8 cellular contexts compared by ENCODE assay signal in the genomic region with DNA sequence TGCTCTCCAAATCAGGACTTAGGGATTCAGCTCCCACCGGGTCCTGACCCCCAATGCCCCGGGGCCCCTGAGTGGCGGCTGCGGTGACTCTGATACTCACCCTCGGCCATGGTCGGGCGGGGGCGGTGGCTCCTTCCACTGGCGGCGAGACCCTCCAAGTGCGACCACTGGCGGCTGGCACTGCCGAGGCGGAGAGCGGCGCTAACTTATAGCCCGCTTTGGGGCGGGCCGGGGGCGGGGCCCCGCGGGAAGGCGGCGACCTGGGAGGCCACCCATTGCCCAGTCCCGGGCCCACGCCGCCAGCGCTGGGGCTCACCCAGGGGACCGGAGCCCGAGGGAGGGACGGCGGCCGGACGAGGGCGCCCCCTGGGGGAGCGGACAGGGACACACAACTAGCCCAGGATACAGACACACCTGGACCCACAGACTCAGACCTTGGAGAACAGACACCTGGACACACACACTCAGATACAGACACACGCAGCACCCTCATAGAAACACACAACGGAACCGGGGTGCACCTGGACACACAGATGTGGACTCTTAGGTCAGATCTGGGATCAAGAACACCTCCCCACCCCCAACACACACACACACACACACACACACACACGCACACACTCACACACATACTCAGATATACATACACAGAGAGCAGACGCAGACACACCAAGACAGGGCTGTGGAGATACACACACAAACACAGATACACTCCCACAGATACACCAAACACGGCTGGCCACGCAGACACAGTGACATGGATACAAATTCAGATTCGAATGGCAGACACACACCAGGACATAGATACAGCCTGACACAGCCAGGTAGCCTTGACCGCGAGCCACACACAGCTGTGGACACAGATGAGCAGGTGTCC. TPM values are rescaled to one million over a fixed set of nuclear protein-coding genes. Genes with fewer than 3 reads are reported as not detected.
A peak's percentile ranks its signal among the peaks of the same experiment; 100 is the strongest.
DNase-seq lines count a peak whose midpoint lies in the region; ATAC-seq, FAIRE-seq and TF ChIP-seq lines count a peak whose summit lies in the region.

Gene TGM2 (minus strand): TSS at position 182 of the 877 bp plus-strand sequence. CDS start 72 bp downstream, at position 110.

- peaks cover 3 to 9% (median 6%) of the 10 kb centered on the region in 4 donors for H3K4me1 Mint-ChIP-seq in CD4-positive, alpha-beta memory T cell
- peaks cover 12% of the 10 kb centered on the region for H3K4me1 Mint-ChIP-seq in T-helper 2 cell treated with Interferon-gamma antibody and Interleukin-4, amounts not matched to agents 5 μg/mL and 100 μg/mL, for 36 hours (ENCODE audit: low read depth)

- H3K36me3 ChIP-seq in CD4-positive, alpha-beta memory T cell (ENCODE audit: insufficient read depth, low read length): no peaks in the 10 kb centered on the region
- H3K36me3 ChIP-seq in bronchial epithelial cell (ENCODE audit: control insufficient read depth, insufficient read depth, low read length): no peaks in the 10 kb centered on the region

- peak in 4 of 5 donors; percentile 16 to 30 (median 24) for DNase-seq in CD4-positive, alpha-beta memory T cell
- DNase-seq in LNCaP clone FGC (ENCODE audit: low read depth) (peak; percentile 7), bronchial epithelial cell (ENCODE audit: low read depth) (peak; percentile 47), iris pigment epithelial cell (ENCODE audit: low read depth) (peak; percentile 74), NCI-H1048 (lab: John Stamatoyannopoulos, UW) (no peak)
- peak; percentile 53 for DNase-seq in T-helper 2 cell treated with Interferon-gamma antibody and Interleukin-4, amounts not matched to agents 5 μg/mL and 100 μg/mL, for 36 hours (ENCODE audit: low spot score)
- DNase-seq in stimulated activated CD4-positive, alpha-beta T cell treated with anti-CD3 and anti-CD28 coated beads, Interleukin-12 subunit alpha, Interleukin-12 subunit beta, amount 100 ng/mL, for 48 hours (ENCODE audit: low read depth in 2 of 3, low spot score in 1 of 3): peak in 2 of 3 donors; percentile 19 to 40

- no peaks in the 10 kb centered on the region for H3K9me3 ChIP-seq in CD4-positive, alpha-beta memory T cell (ENCODE audit: control insufficient read depth in 1 of 2, low read length in 2 of 2)

- H3K27ac Mint-ChIP-seq in CD4-positive, alpha-beta memory T cell: peak within 1 kb of the TSS in 2 of 7 donors; percentile 48 to 81
- no peak within 1 kb of the TSS for H3K27ac Mint-ChIP-seq in T-helper 2 cell treated with Interferon-gamma antibody and Interleukin-4, amounts not matched to agents 5 μg/mL and 100 μg/mL, for 36 hours

- ATAC-seq in GM21367 (IDR thresholded peaks at IDR 0.05; ENCODE audit: unreplicated experiment): peak; percentile 74

- H3K36me3 Mint-ChIP-seq in CD4-positive, alpha-beta memory T cell: no peaks in the 10 kb centered on the region
- no peaks in the 10 kb centered on the region for H3K36me3 Mint-ChIP-seq in T-helper 2 cell treated with Interferon-gamma antibody and Interleukin-4, amounts not matched to agents 5 μg/mL and 100 μg/mL, for 36 hours (ENCODE audit: low read depth)

- intact Hi-C loops in CD4-positive, alpha-beta memory T cell (cut with micrococcal nuclease): loop anchor here (1.0 kb wide), 1 partner anchor 108 kb away; no protein-coding TSS in a partner anchor

- no peaks in the 10 kb centered on the region for H3K4me1 ChIP-seq in CD4-positive, alpha-beta memory T cell (ENCODE audit: insufficient read depth, low read length)

- peak; percentile 43 for FAIRE-seq in bronchial epithelial cell (lab: Jason Lieb, UNC)

- no peak within 1 kb of the TSS for H3K4me3 ChIP-seq in CD4-positive, alpha-beta memory T cell (ENCODE audit: low read length in 2 of 2)
- no peak within 1 kb of the TSS for H3K4me3 ChIP-seq in LNCaP clone FGC (ENCODE audit: low read depth, low read length)
- peak within 1 kb of the TSS; percentile 24 for H3K4me3 ChIP-seq in bronchial epithelial cell (ENCODE audit: low read depth, low read length)

- POLR2A ChIA-PET in CD4-positive, alpha-beta memory T cell (lab: Charles Lee; ENCODE audit: partially characterized antibody): no interaction called here

- no peaks in the 10 kb centered on the region for H3K9me3 Mint-ChIP-seq in CD4-positive, alpha-beta memory T cell
- H3K9me3 Mint-ChIP-seq in T-helper 2 cell treated with Interferon-gamma antibody and Interleukin-4, amounts not matched to agents 5 μg/mL and 100 μg/mL, for 36 hours: no peaks in the 10 kb centered on the region

- H3K4me3 Mint-ChIP-seq in CD4-positive, alpha-beta memory T cell: peak within 1 kb of the TSS in 3 of 8 donors; percentile 34 to 46 (median 40)
- H3K4me3 Mint-ChIP-seq in T-helper 2 cell treated with Interferon-gamma antibody and Interleukin-4, amounts not matched to agents 5 μg/mL and 100 μg/mL, for 36 hours: peak within 1 kb of the TSS; percentile 10

- CTCF ChIA-PET in CD4-positive, alpha-beta memory T cell (lab: Charles Lee; ENCODE audit: partially characterized antibody): interaction anchor here (0.6 to 1.3 kb wide), 2 partner anchors 92 to 108 kb away, joined by 3 to 5 read pairs; no protein-coding TSS in a partner anchor

- TF ChIP-seq CTCF in LNCaP clone FGC (IDR thresholded peaks at IDR 0.05; ENCODE audit: control insufficient read depth, extremely low read depth, insufficient read depth): peak; percentile 75
- TF ChIP-seq CTCF in bronchial epithelial cell (IDR thresholded peaks at IDR 0.05; ENCODE audit: insufficient read depth, low read length, severe bottlenecking): peak; percentile 87

- no peak within 1 kb of the TSS for H3K27ac ChIP-seq in CD4-positive, alpha-beta memory T cell (ENCODE audit: low read depth, low read length)

- no peaks in the 10 kb centered on the region for H3K27me3 ChIP-seq in CD4-positive, alpha-beta memory T cell (ENCODE audit: insufficient read depth, low read length)
- H3K27me3 ChIP-seq in bronchial epithelial cell (ENCODE audit: control insufficient read depth, insufficient read depth, low read length): no peaks in the 10 kb centered on the region

- peaks cover 5 to 13% of the 10 kb centered on the region in 2 donors for H3K27me3 Mint-ChIP-seq in CD4-positive, alpha-beta memory T cell
- peaks cover 9% of the 10 kb centered on the region for H3K27me3 Mint-ChIP-seq in T-helper 2 cell treated with Interferon-gamma antibody and Interleukin-4, amounts not matched to agents 5 μg/mL and 100 μg/mL, for 36 hours (ENCODE audit: low read depth)

RNA-seq across cellular contexts. Expression of gene TGM2, which starts in this region (rescaled TPM):
- under 1 TPM; 0.50 to 0.67 TPM for total RNA-seq in CD4-positive, alpha-beta memory T cell
- polyA plus RNA-seq in CD4-positive, alpha-beta memory T cell: under 1 TPM; 0.09 to 0.11 TPM
- total RNA-seq in bronchial epithelial cell: 0.51 and 5.5 TPM in 2 replicates

Comparison
In these comparisons a context has a peak if more than half of its experiments do, and no peak if none do; other contexts are left out.
1. Peak in DNase-seq in CD4-positive, alpha-beta memory T cell; RNA of the gene not detected or under 1 TPM.